8 cellular contexts compared by ENCODE assay signal in genomic region chr11:19905280-19905853, GRCh38.
DNase-seq lines count a peak whose midpoint lies in the region; ATAC-seq, FAIRE-seq and TF ChIP-seq lines count a peak whose summit lies in the region.

No MANE protein-coding gene starts in this region.

- no peak overlapping the region for H3K4me3 ChIP-seq in astrocyte (ENCODE audit: insufficient read depth, low read depth, low read length)
- H3K4me3 ChIP-seq in uterus = no peak overlapping the region

- FAIRE-seq in astrocyte (lab: Jason Lieb, UNC) = no peak

- intact Hi-C loops in uterus (cut with DNase I; ENCODE audit: low total_unique reads) = no loop called here

- TF ChIP-seq CTCF in astrocyte (IDR thresholded peaks at IDR 0.05; ENCODE audit: insufficient read depth, low read depth, low read length) (peak; percentile 61), uterus (IDR thresholded peaks at IDR 0.05) (peak; percentile 42 to 57 (median 45))

- no peak overlapping the region for H3K27ac Mint-ChIP-seq in astrocyte (ENCODE audit: unreplicated experiment)

- H3K4me3 Mint-ChIP-seq in astrocyte (ENCODE audit: unreplicated experiment) = no peak overlapping the region

- DNase-seq in EL (peak; percentile 48), NCI-H1092 treated with DMSO at 0.1 percent for 48 hours (lab: John Stamatoyannopoulos, UW) (peak; percentile 55), astrocyte (ENCODE audit: low read depth) (peak; percentile 50), iris pigment epithelial cell (ENCODE audit: low read depth) (peak; percentile 65), uterus (no peak)
- DNase-seq in activated CD8-positive, alpha-beta memory T cell treated with anti-CD3 and anti-CD28 coated beads, Interleukin-2, amount 50 U/mL, for 4 hours = no peak

- peaks cover 8% of the 10 kb centered on the region for H3K27me3 Mint-ChIP-seq in astrocyte (ENCODE audit: low read depth, unreplicated experiment)

- H3K4me1 ChIP-seq in astrocyte (ENCODE audit: insufficient read depth, low read length) (peaks cover 4% of the 10 kb centered on the region), uterus (no peaks in the 10 kb centered on the region)

- ATAC-seq in HG02981 (IDR thresholded peaks at IDR 0.05; ENCODE audit: unreplicated experiment) = no peak
- ATAC-seq in HG03025 (IDR thresholded peaks at IDR 0.05; ENCODE audit: low FRiP score, unreplicated experiment) = no peak

- H3K79me2 ChIP-seq in astrocyte (ENCODE audit: insufficient read depth, low read length) = no peaks in the 10 kb centered on the region

- H3K9me3 ChIP-seq in astrocyte (ENCODE audit: insufficient read depth, low read depth, low read length) (no peaks in the 10 kb centered on the region), uterus (no peaks in the 10 kb centered on the region)

- H3K9me3 Mint-ChIP-seq in astrocyte (ENCODE audit: unreplicated experiment) = no peaks in the 10 kb centered on the region

- TF ChIP-seq POLR2A in uterus (IDR thresholded peaks at IDR 0.05) = no peak

- no peak overlapping the region for H3K27ac ChIP-seq in astrocyte (ENCODE audit: low read depth, low read length)
- H3K27ac ChIP-seq in uterus = no peak overlapping the region

- H3K27me3 ChIP-seq in astrocyte (ENCODE audit: insufficient read depth, low read length) = no peaks in the 10 kb centered on the region
- H3K27me3 ChIP-seq in uterus = no peaks in the 10 kb centered on the region

- H3K4me1 Mint-ChIP-seq in astrocyte (ENCODE audit: low read depth, unreplicated experiment) = peaks cover 14% of the 10 kb centered on the region

- H4K20me1 ChIP-seq in astrocyte (ENCODE audit: insufficient read depth, low read length) = peaks cover 3% of the 10 kb centered on the region

- no peaks in the 10 kb centered on the region for H3K36me3 ChIP-seq in astrocyte (ENCODE audit: insufficient read depth, low read length)
- H3K36me3 ChIP-seq in uterus = no peaks in the 10 kb centered on the region

- H3K4me2 ChIP-seq in astrocyte (ENCODE audit: low read length) = no peak overlapping the region

- no peaks in the 10 kb centered on the region for H3K36me3 Mint-ChIP-seq in astrocyte (ENCODE audit: low read depth, unreplicated experiment)

- no peak overlapping the region for H2AFZ ChIP-seq in astrocyte (ENCODE audit: low read depth, low read length)

- no peak overlapping the region for H3K9ac ChIP-seq in astrocyte (ENCODE audit: low read length)

Comparison
In these comparisons a context has a peak if more than half of its experiments do, and no peak if none do; other contexts are left out.
1. DNase-seq: peak in EL (single experiment), NCI-H1092 treated with DMSO at 0.1 percent for 48 hours (single experiment), astrocyte (single experiment) and iris pigment epithelial cell (single experiment); none in uterus (0 of 2) and activated CD8-positive, alpha-beta memory T cell treated with anti-CD3 and anti-CD28 coated beads, Interleukin-2, amount 50 U/mL, for 4 hours (single experiment).